25 cellular contexts compared by ENCODE assay signal in the genomic region with DNA sequence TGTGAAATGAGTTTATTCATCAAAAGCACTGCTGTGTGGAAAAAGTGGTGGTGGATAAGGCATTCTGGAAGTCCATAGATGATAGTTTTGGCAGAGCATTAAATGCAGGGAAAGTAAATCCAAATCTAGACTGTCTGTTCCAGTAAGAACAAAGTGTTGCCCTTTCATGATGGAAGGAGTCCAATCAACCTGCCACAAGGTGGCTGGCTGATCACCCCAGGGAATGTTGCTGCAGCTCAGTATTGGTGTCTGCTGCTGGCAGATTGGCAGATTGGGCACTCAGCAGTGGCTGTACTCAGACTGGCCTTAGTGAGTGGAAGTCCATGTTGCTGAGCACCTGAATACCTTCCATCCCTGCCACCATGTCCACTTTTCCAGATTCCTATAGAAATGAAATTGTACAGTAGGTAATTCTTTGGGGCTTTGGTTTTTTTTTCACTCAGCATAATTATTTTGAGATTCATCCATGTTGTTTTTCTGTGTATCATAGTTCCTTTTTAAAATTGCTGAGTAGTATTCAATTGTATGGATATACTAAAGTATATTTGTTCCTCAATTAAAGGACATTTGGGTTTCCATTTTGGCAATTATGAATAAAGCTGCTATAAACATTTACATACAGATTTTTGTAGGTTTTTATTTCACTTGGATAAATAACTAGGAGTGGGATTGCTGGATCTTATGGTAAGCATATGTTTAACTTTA. TPM values are rescaled to one million over a fixed set of nuclear protein-coding genes. Genes with fewer than 3 reads are reported as not detected.
"Had no signal": no experiment of that assay in that cellular context is flagged by ENCODE, and none has a peak within 500 bp of the region (broad histone marks: within the 10 kb centered on the region; RNA-seq: fewer than 3 reads in every experiment).

No MANE protein-coding gene starts in this region.

- H3K9me3 ChIP-seq: gastroesophageal sphincter, heart left ventricle, left ventricle myocardium inferior, transverse colon had no signal

- DNase-seq: activated B cell treated with CpG ODN at 0.5 μM for 24 hours; activated CD4-positive, alpha-beta T cell treated with anti-CD3 and anti-CD28 coated beads for 48 hours; activated CD8-positive, alpha-beta memory T cell treated with anti-CD3 and anti-CD28 coated beads, Interleukin-2, amount 50 U/mL, for 4 hours; activated CD8-positive, alpha-beta T cell treated with anti-CD3 and anti-CD28 coated beads for 36 hours; activated effector memory CD4-positive, alpha-beta T cell treated with Interleukin-2 at 50 U/mL for 16 hours; activated naive CD4-positive, alpha-beta T cell treated with anti-CD3 and anti-CD28 coated beads, Interleukin-2, amount 10 ng/mL, durations not matched to agents 7 days and 5 days; activated naive CD8-positive, alpha-beta T cell treated with anti-CD3 and anti-CD28 coated beads, Interleukin-2, amount 50 U/mL, for 24 hours; activated T-cell treated with anti-CD3 and anti-CD28 coated beads, Interleukin-2, amount 50 U/mL, for 4 hours; aorta; brain microvascular endothelial cell; effector CD4-positive, alpha-beta T cell; heart left ventricle; left ventricle myocardium inferior; nephron progenitor cell; nucleus accumbens; retina; stimulated activated CD4-positive, alpha-beta T cell treated with anti-CD3 and anti-CD28 coated beads, Interleukin-2, amount 100 ng/mL, for 24 hours; stimulated activated naive CD8-positive, alpha-beta T cell treated with anti-CD3 and anti-CD28 coated beads, Interleukin-15, Interleukin-2, amounts not matched to agents 100 U/mL and 50 U/mL, for 24 hours; substantia nigra; T-helper 9 cell; transverse colon had no signal

- H3K4me3 ChIP-seq: gastroesophageal sphincter, heart left ventricle, left ventricle myocardium inferior, transverse colon had no signal

- H3K27me3 ChIP-seq: brain microvascular endothelial cell, gastroesophageal sphincter, heart left ventricle, transverse colon had no signal

- H3K4me1 ChIP-seq: gastroesophageal sphincter, heart left ventricle, left ventricle myocardium inferior, transverse colon had no signal

- ATAC-seq: activated CD8-positive, alpha-beta T cell treated with anti-CD3 and anti-CD28 coated beads for 36 hours; activated naive CD8-positive, alpha-beta T cell treated with anti-CD3 and anti-CD28 coated beads, Interleukin-2, amount 50 U/mL, for 24 hours; activated T-cell treated with anti-CD3 and anti-CD28 coated beads, Interleukin-2, amount 50 U/mL, for 4 hours; gastroesophageal sphincter; stimulated activated naive CD8-positive, alpha-beta T cell treated with anti-CD3 and anti-CD28 coated beads, Interleukin-15, Interleukin-2, amounts not matched to agents 100 U/mL and 50 U/mL, for 24 hours had no signal

- H3K27ac ChIP-seq: brain microvascular endothelial cell, gastroesophageal sphincter, heart left ventricle, left ventricle myocardium inferior, transverse colon had no signal

RNA-seq across cellular contexts. Expression of gene OR4D1, which starts 50.6 kb away (rescaled TPM):
- total RNA-seq: activated B cell treated with CpG ODN at 0.5 μM for 24 hours, aorta, gastroesophageal sphincter, heart left ventricle, kidney epithelial cell, left ventricle myocardium inferior, myocyte, posterior vena cava, transverse colon had no signal
- polyA plus RNA-seq: aorta, heart left ventricle had no signal
